Comparison of ENCODE assay signal across 27 cellular contexts in genomic region chr10:51950996-51951392, GRCh38.
DNase-seq lines count a peak whose midpoint lies in the region; ATAC-seq and TF ChIP-seq lines count a peak whose summit lies in the region.
"Had no signal": no experiment of that assay in that cellular context is flagged by ENCODE, and none has a peak within 500 bp of the region (broad histone marks: within the 10 kb centered on the region; RNA-seq: fewer than 3 reads in every experiment).

No MANE protein-coding gene starts in this region.

- H3K9ac ChIP-seq in mammary epithelial cell (ENCODE audit: insufficient read depth, low read length) = no peak overlapping the region

- no peaks in the 10 kb centered on the region for H4K20me1 ChIP-seq in mammary epithelial cell (ENCODE audit: insufficient read depth, low read length)

- BruUV-seq in mammary epithelial cell (replicated peaks; lab: Mats Ljungman, UMichigan) = no TSS peak

- H3K4me3 ChIP-seq in breast epithelium (no peak overlapping the region), mammary epithelial cell (replicated peaks in 1 of 3; ENCODE audit: insufficient read depth in 1 of 3, low read depth in 2 of 3, low read length in 3 of 3) (no peak overlapping the region), uterus (no peak overlapping the region)
- H3K4me3 ChIP-seq: SK-N-MC had no signal

- TF ChIP-seq CTCF in breast epithelium (IDR thresholded peaks at IDR 0.05) = no peak
- no peak for TF ChIP-seq CTCF in mammary epithelial cell (conservative IDR thresholded peaks at IDR 0.05 in 1 of 2, IDR thresholded peaks at IDR 0.05 in 1 of 2; ENCODE audit: extremely low read depth in 1 of 2, insufficient read depth in 1 of 2, low read depth in 1 of 2, low read length in 2 of 2)
- TF ChIP-seq CTCF in foreskin keratinocyte (conservative IDR thresholded peaks at IDR 0.05) = peak; percentile 3
- TF ChIP-seq CTCF in uterus (IDR thresholded peaks at IDR 0.05) = no peak

- DNase-seq in breast epithelium (ENCODE audit: low spot score in 2 of 2) (no peak), mammary epithelial cell (no peak), foreskin keratinocyte (no peak), sciatic nerve (ENCODE audit: low spot score) (no peak), uterus (no peak), retina (no peak), G401 (ENCODE audit: low spot score) (no peak)
- DNase-seq: BE2C; CD8-positive, alpha-beta memory T cell; DMS 273 treated with DMSO at 0.1 percent for 48 hours; DMS79; EL; GF-D8; Kasumi-1; NCI-H1105; NCI-H146; NCI-H2029; NCI-H446; NCI-H524 treated with DMSO at 0.1 percent for 48 hours; NCI-H774; NK-92 treated with Interleukin-12 subunit alpha and Interleukin-12 subunit beta, amount 100 ng/mL, for 24 hours; PC-3; SHP77 had no signal

- H3K4me2 ChIP-seq in mammary epithelial cell (ENCODE audit: insufficient read depth, low read depth, low read length) = no peak overlapping the region

- TF ChIP-seq POLR2A in breast epithelium (IDR thresholded peaks at IDR 0.05) = no peak
- no peak for TF ChIP-seq POLR2A in uterus (IDR thresholded peaks at IDR 0.05)

- CTCF ChIA-PET in mammary epithelial cell (lab: Charles Lee; ENCODE audit: low non-redundant PET) = no interaction called here

- H3K4me1 ChIP-seq in breast epithelium (peaks cover 0 to 6% of the 10 kb centered on the region in 2 donors), mammary epithelial cell (ENCODE audit: insufficient read depth, low read length) (no peaks in the 10 kb centered on the region), foreskin keratinocyte (no peaks in the 10 kb centered on the region), uterus (no peaks in the 10 kb centered on the region)
- H3K4me1 ChIP-seq: BE2C had no signal

- dilution Hi-C loops in mammary epithelial cell (cut with HindIII; ENCODE audit: low sequenced_read_pairs) = no loop called here

- ATAC-seq in foreskin keratinocyte (no peak), sciatic nerve (peak; percentile 64), GM21825 (IDR thresholded peaks at IDR 0.05; ENCODE audit: unreplicated experiment) (no peak)
- ATAC-seq: HepG2, PC-3 had no signal

- H3K36me3 ChIP-seq in breast epithelium (no peaks in the 10 kb centered on the region), mammary epithelial cell (ENCODE audit: insufficient read depth, low read length) (no peaks in the 10 kb centered on the region), uterus (no peaks in the 10 kb centered on the region)
- H3K36me3 ChIP-seq: BE2C had no signal

- in situ Hi-C loops in mammary epithelial cell (cut with MboI; ENCODE audit: low sequenced_read_pairs in 2 of 2) = loop anchor here (25.0 kb wide), 3 partner anchors 539 to 889 kb away; partner anchors contain the start of gene PRKG1 (in 1 of the 2)
- in situ Hi-C loops in G401 (cut with HindIII; ENCODE audit: low sequenced_read_pairs) = no loop called here

- H3K9me3 ChIP-seq in breast epithelium = no peaks in the 10 kb centered on the region
- no peaks in the 10 kb centered on the region for H3K9me3 ChIP-seq in mammary epithelial cell (replicated peaks; ENCODE audit: insufficient read depth, low read length)
- H3K9me3 ChIP-seq in uterus = no peaks in the 10 kb centered on the region
- H3K9me3 ChIP-seq: BE2C had no signal

- intact Hi-C loops in breast epithelium (cut with DNase I; ENCODE audit: low total_unique reads) = no loop called here
- intact Hi-C loops in mammary epithelial cell (cut with micrococcal nuclease) = loop anchor here (10.0 kb wide), 1 partner anchor 946 kb away; no protein-coding TSS in a partner anchor
- intact Hi-C loops in sciatic nerve (cut with DNase I) = no loop called here
- intact Hi-C loops in uterus (cut with DNase I; ENCODE audit: low total_unique reads) = no loop called here

- 67% methylated on average over 1 of the region's 1 CpG for WGBS in mammary epithelial cell (ENCODE audit: low coverage, missing lambda C conversion rate)

- peak overlapping the region; percentile 29 to 48 for H3K27ac ChIP-seq in breast epithelium
- no peak overlapping the region for H3K27ac ChIP-seq in mammary epithelial cell (ENCODE audit: insufficient read depth, low read depth, low read length)
- H3K27ac ChIP-seq in foreskin keratinocyte = no peak overlapping the region
- H3K27ac ChIP-seq in uterus = peak overlapping the region; percentile 26 to 36
- H3K27ac ChIP-seq: 22Rv1, SK-N-MC had no signal

- no peak overlapping the region for H2AFZ ChIP-seq in mammary epithelial cell (ENCODE audit: low read depth, low read length)

- no peaks in the 10 kb centered on the region for H3K27me3 ChIP-seq in breast epithelium
- H3K27me3 ChIP-seq in mammary epithelial cell (ENCODE audit: insufficient read depth, low read length) = no peaks in the 10 kb centered on the region
- no peaks in the 10 kb centered on the region for H3K27me3 ChIP-seq in foreskin keratinocyte
- no peaks in the 10 kb centered on the region for H3K27me3 ChIP-seq in uterus
- H3K27me3 ChIP-seq: BE2C had no signal

- H3K79me2 ChIP-seq in mammary epithelial cell (ENCODE audit: insufficient read depth, low read length) = no peaks in the 10 kb centered on the region

Comparison
In these comparisons a context has a peak if more than half of its experiments do, and no peak if none do; other contexts are left out.
1. H3K27ac ChIP-seq: peak in breast epithelium (2 of 2) and uterus (2 of 2); none in mammary epithelial cell (single experiment) and foreskin keratinocyte (single experiment).